8 cellular contexts compared by ENCODE assay signal in the genomic region with DNA sequence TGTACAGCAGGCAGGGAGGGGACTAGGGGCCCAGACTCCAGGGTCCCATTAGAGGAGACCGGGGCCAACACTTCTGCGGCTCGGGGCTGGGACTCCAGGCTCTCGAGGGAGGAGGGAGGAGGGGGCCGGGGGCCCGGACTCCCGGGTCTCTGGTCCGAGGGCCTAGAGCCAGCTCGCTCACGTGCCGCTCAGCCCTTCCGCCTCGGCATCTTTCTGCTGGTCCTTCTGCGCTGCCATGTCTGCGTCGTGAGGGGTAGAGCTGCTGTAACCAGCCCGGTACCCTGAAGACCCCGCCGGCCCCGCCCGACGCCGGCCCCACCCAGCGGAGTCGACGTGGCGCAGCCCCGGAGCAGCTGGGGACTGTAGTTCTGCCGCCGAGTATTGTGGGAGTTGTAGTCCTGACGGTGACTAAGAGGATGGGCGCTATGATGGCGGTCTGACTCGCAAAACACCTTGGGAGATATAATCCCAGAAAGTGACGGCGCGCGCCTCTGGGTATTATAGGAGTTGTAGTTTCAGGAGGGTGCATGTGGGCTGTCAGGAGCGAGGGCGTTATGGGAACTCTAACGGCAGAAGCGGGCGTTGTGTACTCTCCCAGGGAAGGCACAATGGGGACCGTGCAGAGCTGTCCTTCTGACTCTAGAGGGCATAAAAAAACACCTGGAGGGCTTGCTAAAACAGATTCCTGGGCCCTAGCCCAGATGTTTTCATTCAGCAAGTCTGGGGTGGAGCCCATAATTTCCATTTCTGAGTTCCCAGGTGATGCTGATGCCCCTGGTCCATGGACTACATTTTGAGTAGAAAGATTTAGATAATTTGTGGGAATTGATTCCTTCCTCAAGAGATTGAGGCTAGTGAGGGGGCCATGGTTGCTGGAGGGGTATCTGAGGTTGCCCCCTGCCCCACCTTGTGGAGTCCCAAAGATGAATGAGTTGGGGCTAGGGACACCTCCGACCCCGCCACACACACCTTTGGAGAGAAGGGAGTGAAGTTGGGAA. TPM values are rescaled to one million over a fixed set of nuclear protein-coding genes. Genes with fewer than 3 reads are reported as not detected.
A peak's percentile ranks its signal among the peaks of the same experiment; 100 is the strongest.
DNase-seq lines count a peak whose midpoint lies in the region; ATAC-seq, FAIRE-seq and TF ChIP-seq lines count a peak whose summit lies in the region.

A gene with protein sequence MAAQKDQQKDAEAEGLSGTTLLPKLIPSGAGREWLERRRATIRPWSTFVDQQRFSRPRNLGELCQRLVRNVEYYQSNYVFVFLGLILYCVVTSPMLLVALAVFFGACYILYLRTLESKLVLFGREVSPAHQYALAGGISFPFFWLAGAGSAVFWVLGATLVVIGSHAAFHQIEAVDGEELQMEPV (minus strand): TSS at position 266 of the 998 bp plus-strand sequence. CDS start 29 bp downstream, at position 237.

- H3K4me1 ChIP-seq in astrocyte (ENCODE audit: insufficient read depth, low read length) = peaks cover 16% of the 10 kb centered on the region

- peak within 1 kb of the TSS; percentile 97 for H3K27ac Mint-ChIP-seq in astrocyte (ENCODE audit: unreplicated experiment)

- peak; percentile 52 for FAIRE-seq in astrocyte (lab: Jason Lieb, UNC)

- no peaks in the 10 kb centered on the region for H3K27me3 Mint-ChIP-seq in astrocyte (ENCODE audit: low read depth, unreplicated experiment)

- peaks cover 4% of the 10 kb centered on the region for H3K36me3 ChIP-seq in astrocyte (ENCODE audit: insufficient read depth, low read length)

- H3K27ac ChIP-seq in astrocyte (ENCODE audit: low read depth, low read length) = peak within 1 kb of the TSS; percentile 95

- peak; percentile 85 for DNase-seq in NCI-H2029 (lab: John Stamatoyannopoulos, UW)
- peak; percentile 83 for DNase-seq in T-helper 22 cell (ENCODE audit: low read depth)
- peak; percentile 83 for DNase-seq in astrocyte (ENCODE audit: low read depth)
- peak; percentile 98 for DNase-seq in hepatic stellate cell (ENCODE audit: low spot score)
- peak; percentile 81 for DNase-seq in renal cortical epithelial cell (ENCODE audit: low read depth)
- no peak for DNase-seq in GF-D8 (lab: John Stamatoyannopoulos, UW)

- no peaks in the 10 kb centered on the region for H3K27me3 ChIP-seq in astrocyte (ENCODE audit: insufficient read depth, low read length)

- peak within 1 kb of the TSS; percentile 97 for H3K4me3 Mint-ChIP-seq in astrocyte (ENCODE audit: unreplicated experiment)

- peak within 1 kb of the TSS; percentile 94 for H2AFZ ChIP-seq in astrocyte (ENCODE audit: low read depth, low read length)

- H3K9ac ChIP-seq in astrocyte (ENCODE audit: low read length) = peak within 1 kb of the TSS; percentile 100

- no peaks in the 10 kb centered on the region for H3K9me3 ChIP-seq in astrocyte (ENCODE audit: insufficient read depth, low read depth, low read length)

- TF ChIP-seq CTCF in astrocyte (IDR thresholded peaks at IDR 0.05; ENCODE audit: insufficient read depth, low read depth, low read length) = peak; percentile 20

- peak within 1 kb of the TSS; percentile 75 for H3K4me3 ChIP-seq in astrocyte (ENCODE audit: insufficient read depth, low read depth, low read length)

- peaks cover 10% of the 10 kb centered on the region for H3K36me3 Mint-ChIP-seq in astrocyte (ENCODE audit: low read depth, unreplicated experiment)

- peaks cover 20% of the 10 kb centered on the region for H3K79me2 ChIP-seq in astrocyte (ENCODE audit: insufficient read depth, low read length)

- peak within 1 kb of the TSS; percentile 98 for H3K4me2 ChIP-seq in astrocyte (ENCODE audit: low read length)

- ATAC-seq in GM18498 (IDR thresholded peaks at IDR 0.05; ENCODE audit: unreplicated experiment) = peak; percentile 90
- peak; percentile 86 for ATAC-seq in HG02943 (IDR thresholded peaks at IDR 0.05; ENCODE audit: low read depth, unreplicated experiment)

- H3K4me1 Mint-ChIP-seq in astrocyte (ENCODE audit: low read depth, unreplicated experiment) = peaks cover 19% of the 10 kb centered on the region

- H4K20me1 ChIP-seq in astrocyte (ENCODE audit: insufficient read depth, low read length) = peaks cover 32% of the 10 kb centered on the region

- H3K9me3 Mint-ChIP-seq in astrocyte (ENCODE audit: unreplicated experiment) = no peaks in the 10 kb centered on the region

RNA-seq across cellular contexts. Expression of the gene that starts here (rescaled TPM):
- 257 and 278 TPM in 2 replicates for total RNA-seq in astrocyte
- 71.8 and 108 TPM in 2 replicates for total RNA-seq in renal cortical epithelial cell
